11 cellular contexts compared by ENCODE assay signal in genomic region chr2:218894168-218895157, GRCh38. TPM values are rescaled to one million over a fixed set of nuclear protein-coding genes. Genes with fewer than 3 reads are reported as not detected.
DNase-seq lines count a peak whose midpoint lies in the region; ATAC-seq and TF ChIP-seq lines count a peak whose summit lies in the region.
"Had no signal": no experiment of that assay in that cellular context is flagged by ENCODE, and none has a peak within 500 bp of the region (broad histone marks: within the 10 kb centered on the region; RNA-seq: fewer than 3 reads in every experiment).

No MANE protein-coding gene starts in this region.

- TF ChIP-seq CTCF in MM.1S (IDR thresholded peaks at IDR 0.05; ENCODE audit: low read length) (no peak), prostate gland (IDR thresholded peaks at IDR 0.05) (no peak), HFFc6 (IDR thresholded peaks at IDR 0.05) (no peak)

- H3K27me3 Mint-ChIP-seq in T-helper 1 cell treated with Interleukin-12 subunit alpha and Interleukin-12 subunit beta and Interleukin-4 antibody, amounts not matched to agents 30 μg/mL and 1 μg/mL, for 36 hours (ENCODE audit: low read depth): peaks cover 76% of the 10 kb centered on the region
- peaks cover 7% of the 10 kb centered on the region for H3K27me3 Mint-ChIP-seq in central memory CD8-positive, alpha-beta T cell
- peaks cover 57% of the 10 kb centered on the region for H3K27me3 Mint-ChIP-seq in HFFc6 (ENCODE audit: insufficient read depth)

- H3K9ac ChIP-seq in MM.1S (ENCODE audit: low read length): peak overlapping the region; percentile 78; the same call in 1 of the 2 replicates

- no peaks in the 10 kb centered on the region for H3K9me3 Mint-ChIP-seq in T-helper 1 cell treated with Interleukin-12 subunit alpha and Interleukin-12 subunit beta and Interleukin-4 antibody, amounts not matched to agents 30 μg/mL and 1 μg/mL, for 36 hours
- no peaks in the 10 kb centered on the region for H3K9me3 Mint-ChIP-seq in central memory CD8-positive, alpha-beta T cell
- H3K9me3 Mint-ChIP-seq in HFFc6: no peaks in the 10 kb centered on the region

- no peak overlapping the region for H3K4me3 ChIP-seq in MM.1S (ENCODE audit: low read length)
- H3K4me3 ChIP-seq in prostate gland: no peak overlapping the region

- H3K9me2 ChIP-seq in MM.1S (replicated peaks; ENCODE audit: insufficient read depth, low read length): no peaks in the 10 kb centered on the region

- H3K79me2 ChIP-seq in MM.1S (ENCODE audit: low read length): peaks cover 29% of the 10 kb centered on the region

- peaks cover 67% of the 10 kb centered on the region for H3K4me1 ChIP-seq in MM.1S (ENCODE audit: low read length)
- no peaks in the 10 kb centered on the region for H3K4me1 ChIP-seq in prostate gland (replicated peaks)

- peaks cover 46% of the 10 kb centered on the region for H3F3A ChIP-seq in MM.1S (ENCODE audit: insufficient read depth, low read length)

- no peaks in the 10 kb centered on the region for H4K20me1 ChIP-seq in MM.1S (ENCODE audit: insufficient read depth, low read length)

- H3K9me3 ChIP-seq in MM.1S (replicated peaks; ENCODE audit: insufficient read depth, low read length) (no peaks in the 10 kb centered on the region), prostate gland (no peaks in the 10 kb centered on the region)

- peak; percentile 40 for TF ChIP-seq POLR2A in prostate gland (IDR thresholded peaks at IDR 0.05)

- H3K36me3 ChIP-seq in MM.1S (replicated peaks; ENCODE audit: insufficient read depth, low read length) (no peaks in the 10 kb centered on the region), prostate gland (no peaks in the 10 kb centered on the region)

- H3K4me2 ChIP-seq in MM.1S (ENCODE audit: low read depth, low read length): peak overlapping the region; percentile 93

- intact Hi-C loops in prostate gland (cut with DNase I): no loop called here

- DNase-seq in T-helper 1 cell (no peak), MM.1S (no peak), prostate gland (ENCODE audit: low spot score) (no peak), HFFc6 (no peak)
- DNase-seq in central memory CD8-positive, alpha-beta T cell (ENCODE audit: low spot score in 2 of 2): no peak
- DNase-seq: NCI-H446 had no signal

- WGBS in prostate gland: 53% methylated on average over 16 of the region's 16 CpGs

- H3K27ac Mint-ChIP-seq in T-helper 1 cell treated with Interleukin-12 subunit alpha and Interleukin-12 subunit beta and Interleukin-4 antibody, amounts not matched to agents 30 μg/mL and 1 μg/mL, for 36 hours: peak overlapping the region; percentile 69
- peak overlapping the region; percentile 91 for H3K27ac Mint-ChIP-seq in central memory CD8-positive, alpha-beta T cell (ENCODE audit: low read depth)
- no peak overlapping the region for H3K27ac Mint-ChIP-seq in HFFc6

- H3K4me1 Mint-ChIP-seq in T-helper 1 cell treated with Interleukin-12 subunit alpha and Interleukin-12 subunit beta and Interleukin-4 antibody, amounts not matched to agents 30 μg/mL and 1 μg/mL, for 36 hours (ENCODE audit: low read depth): peaks cover 47% of the 10 kb centered on the region
- H3K4me1 Mint-ChIP-seq in central memory CD8-positive, alpha-beta T cell: peaks cover 59% of the 10 kb centered on the region
- peaks cover 7% of the 10 kb centered on the region; the same call in 1 of the 2 replicates for H3K4me1 Mint-ChIP-seq in HFFc6 (ENCODE audit: low read depth)

- H3K27ac ChIP-seq in MM.1S (ENCODE audit: low read length): peak overlapping the region; percentile 98; the same call in 1 of the 2 replicates
- H3K27ac ChIP-seq in prostate gland: no peak overlapping the region

- no peak overlapping the region for H3K4me3 Mint-ChIP-seq in T-helper 1 cell treated with Interleukin-12 subunit alpha and Interleukin-12 subunit beta and Interleukin-4 antibody, amounts not matched to agents 30 μg/mL and 1 μg/mL, for 36 hours
- H3K4me3 Mint-ChIP-seq in central memory CD8-positive, alpha-beta T cell: peak overlapping the region; percentile 68
- no peak overlapping the region for H3K4me3 Mint-ChIP-seq in HFFc6

- H3K36me3 Mint-ChIP-seq in T-helper 1 cell treated with Interleukin-12 subunit alpha and Interleukin-12 subunit beta and Interleukin-4 antibody, amounts not matched to agents 30 μg/mL and 1 μg/mL, for 36 hours (ENCODE audit: low read depth): no peaks in the 10 kb centered on the region
- peaks cover 48% of the 10 kb centered on the region for H3K36me3 Mint-ChIP-seq in central memory CD8-positive, alpha-beta T cell (ENCODE audit: insufficient read depth)
- no peaks in the 10 kb centered on the region for H3K36me3 Mint-ChIP-seq in HFFc6 (ENCODE audit: low read depth)

- no peak overlapping the region for H2AFZ ChIP-seq in MM.1S (ENCODE audit: low read length)

- H3K27me3 ChIP-seq in MM.1S (replicated peaks; ENCODE audit: insufficient read depth, low read length) (no peaks in the 10 kb centered on the region), prostate gland (replicated peaks; ENCODE audit: insufficient read depth) (peaks cover 17% of the 10 kb centered on the region)

- ATAC-seq in central memory CD8-positive, alpha-beta T cell (replicated peaks; ENCODE audit: extremely low read depth, poor library complexity, severe bottlenecking): no peak
- no peak for ATAC-seq in GM21381 (IDR thresholded peaks at IDR 0.05; ENCODE audit: unreplicated experiment)
- ATAC-seq in HG03457 (IDR thresholded peaks at IDR 0.05; ENCODE audit: unreplicated experiment): no peak

RNA-seq across cellular contexts. Expression of gene WNT10A, which starts 13.8 kb away (rescaled TPM):
- 1 to 10 TPM; 3.6 to 4.3 TPM for total RNA-seq in prostate gland
- total RNA-seq in HFFc6 (2021; fragmentation: NEBNext Ultra II Directional; extraction: Animal tissue kit (Norgen Biotek cat#: 25700)): not detected
- total RNA-seq: HT1080 had no signal

RNA-seq across cellular contexts. Expression of gene WNT6, which starts 34.9 kb away (rescaled TPM):
- total RNA-seq in prostate gland: 10 to 100 TPM in 1 of 2 donors, 1 to 10 TPM in 1; 8.0 to 56.5 TPM
- total RNA-seq in HFFc6 (2021; fragmentation: NEBNext Ultra II Directional; extraction: Animal tissue kit (Norgen Biotek cat#: 25700)): not detected
- total RNA-seq: epithelial cell of proximal tubule, HT1080 had no signal

Comparison
In these comparisons a context has a peak if more than half of its experiments do, and no peak if none do; other contexts are left out.
1. RNA of gene WNT10A, which starts 13.8 kb away (total RNA-seq): 3.6 to 4.3 TPM in prostate gland; not detected in HFFc6; every median in the first group is over 4 times any median in the second.
2. RNA of gene WNT6, which starts 34.9 kb away (total RNA-seq): 8.0 to 56.5 TPM in prostate gland; not detected in HFFc6; every median in the first group is over 4 times any median in the second.